ENCODE assay signal across 15 cellular contexts in genomic region chr9:105708405-105708804, GRCh38. TPM values are rescaled to one million over a fixed set of nuclear protein-coding genes. Genes with fewer than 3 reads are reported as not detected.
DNase-seq lines count a peak whose midpoint lies in the region; ATAC-seq and TF ChIP-seq lines count a peak whose summit lies in the region.
"Had no signal": no experiment of that assay in that cellular context is flagged by ENCODE, and none has a peak within 500 bp of the region (broad histone marks: within the 10 kb centered on the region; RNA-seq: fewer than 3 reads in every experiment).

No MANE protein-coding gene starts in this region.

- H3K9me3 ChIP-seq in OCI-LY1 (ENCODE audit: low read length) (no peaks in the 10 kb centered on the region), osteoblast (ENCODE audit: low read depth, low read length) (no peaks in the 10 kb centered on the region), adrenal gland (replicated peaks in 1 of 3) (no peaks in the 10 kb centered on the region)
- H3K9me3 ChIP-seq: heart left ventricle, upper lobe of right lung had no signal

- TF ChIP-seq POLR2A in GM18505 (IDR thresholded peaks at IDR 0.05; ENCODE audit: borderline replicate concordance, extremely low read depth, insufficient read depth, insufficient read length) (no peak), adrenal gland (IDR thresholded peaks at IDR 0.05) (no peak)

- H3K36me3 ChIP-seq in OCI-LY1 (ENCODE audit: insufficient read depth, low read length) (peaks cover 22% of the 10 kb centered on the region), osteoblast (ENCODE audit: insufficient read depth, low read length) (no peaks in the 10 kb centered on the region), adrenal gland (replicated peaks in 1 of 2) (no peaks in the 10 kb centered on the region)
- H3K36me3 ChIP-seq: upper lobe of right lung had no signal

- WGBS in adrenal gland, 4 donors: 33 to 57% (median 53%) methylated on average over 3 of the region's 3 CpGs

- H3K79me2 ChIP-seq in OCI-LY1 (ENCODE audit: insufficient read depth, low read length) (no peaks in the 10 kb centered on the region; the same call in 1 of the 2 replicates), osteoblast (ENCODE audit: insufficient read depth, low read length) (no peaks in the 10 kb centered on the region)

- H3K27ac Mint-ChIP-seq in activated T-cell treated with anti-CD3 and anti-CD28 coated beads, Interleukin-2, amount 50 U/mL, for 72 hours: peak overlapping the region; percentile 87

- H3F3A ChIP-seq in OCI-LY1 (ENCODE audit: insufficient read depth, low read length): no peaks in the 10 kb centered on the region

- H3K4me1 ChIP-seq in OCI-LY1 (ENCODE audit: insufficient read depth, low read length, severe bottlenecking) (peaks cover 6% of the 10 kb centered on the region), osteoblast (ENCODE audit: insufficient read depth, low read length) (no peaks in the 10 kb centered on the region), adrenal gland (replicated peaks in 1 of 2) (peaks cover 0 to 3% of the 10 kb centered on the region in 2 donors)
- H3K4me1 ChIP-seq: upper lobe of right lung had no signal

- no peak overlapping the region for H3K27ac ChIP-seq in OCI-LY1 (ENCODE audit: low read depth, low read length, poor library complexity, severe bottlenecking)
- H3K27ac ChIP-seq in osteoblast (ENCODE audit: low read depth, low read length): no peak overlapping the region
- peak overlapping the region in 1 of 5 donors; percentile 21 for H3K27ac ChIP-seq in adrenal gland
- H3K27ac ChIP-seq: dorsolateral prefrontal cortex, upper lobe of right lung had no signal

- H3K9ac ChIP-seq in OCI-LY1 (ENCODE audit: low read length): no peak overlapping the region

- no peak for TF ChIP-seq CTCF in OCI-LY1 (IDR thresholded peaks at IDR 0.05; ENCODE audit: low read length)
- TF ChIP-seq CTCF in osteoblast (IDR thresholded peaks at IDR 0.05; ENCODE audit: extremely low read depth, low read depth, low read length): no peak
- no peak for TF ChIP-seq CTCF in adrenal gland (IDR thresholded peaks at IDR 0.05)

- H3K27me3 ChIP-seq in OCI-LY1 (ENCODE audit: insufficient read depth, low read length) (no peaks in the 10 kb centered on the region), osteoblast (ENCODE audit: insufficient read depth, low read length) (no peaks in the 10 kb centered on the region), adrenal gland (no peaks in the 10 kb centered on the region)
- H3K27me3 ChIP-seq: dorsolateral prefrontal cortex, heart left ventricle, upper lobe of right lung had no signal

- no peaks in the 10 kb centered on the region for H3K9me3 Mint-ChIP-seq in activated T-cell treated with anti-CD3 and anti-CD28 coated beads, Interleukin-2, amount 50 U/mL, for 72 hours

- H3K9me2 ChIP-seq in OCI-LY1 (ENCODE audit: low read depth, low read length): no peaks in the 10 kb centered on the region

- no peak overlapping the region for H2AFZ ChIP-seq in OCI-LY1 (ENCODE audit: low read length)
- peak overlapping the region; percentile 1 for H2AFZ ChIP-seq in osteoblast (ENCODE audit: low read length)

- peak overlapping the region; percentile 32 to 93 for H3K4me3 Mint-ChIP-seq in activated T-cell treated with anti-CD3 and anti-CD28 coated beads, Interleukin-2, amount 50 U/mL, for 72 hours

- no peak for DNase-seq in activated T-cell treated with anti-CD3 and anti-CD28 coated beads, Interleukin-2, amount 50 U/mL, for 72 hours
- no peak for DNase-seq in activated T-cell treated with anti-CD3 and anti-CD28 coated beads, Interleukin-2, amount 50 U/mL, for 1 hour
- DNase-seq in osteoblast (ENCODE audit: insufficient read length, low spot score, missing footprints) (no peak), NCI-H1417 (lab: John Stamatoyannopoulos, UW) (no peak), adrenal gland (no peak)
- DNase-seq: dorsolateral prefrontal cortex, heart left ventricle, NCI-H1105, retina, upper lobe of right lung had no signal

- intact Hi-C loops in adrenal gland (cut with DNase I): no loop called here

- H3K4me1 Mint-ChIP-seq in activated T-cell treated with anti-CD3 and anti-CD28 coated beads, Interleukin-2, amount 50 U/mL, for 72 hours (ENCODE audit: low read depth): no peaks in the 10 kb centered on the region

- no peak for ATAC-seq in activated T-cell treated with anti-CD3 and anti-CD28 coated beads, Interleukin-2, amount 50 U/mL, for 72 hours (replicated peaks in 1 of 2)
- ATAC-seq in GM21723 (IDR thresholded peaks at IDR 0.05; ENCODE audit: unreplicated experiment) (peak; percentile 74), GM18505 (IDR thresholded peaks at IDR 0.05; ENCODE audit: unreplicated experiment) (no peak)
- ATAC-seq: heart left ventricle, upper lobe of right lung had no signal

- H3K4me3 ChIP-seq in OCI-LY1 (ENCODE audit: low read depth, low read length, poor library complexity, severe bottlenecking): no peak overlapping the region
- no peak overlapping the region for H3K4me3 ChIP-seq in osteoblast (ENCODE audit: insufficient read depth, low read length)
- H3K4me3 ChIP-seq in adrenal gland: peak overlapping the region in 2 of 4 donors; percentile 1 to 11
- H3K4me3 ChIP-seq: dorsolateral prefrontal cortex, heart left ventricle, lung, upper lobe of right lung had no signal

- peak overlapping the region; percentile 12; the same call in 1 of the 2 replicates for H3K4me2 ChIP-seq in OCI-LY1 (ENCODE audit: low read length)
- H3K4me2 ChIP-seq in osteoblast (ENCODE audit: insufficient read depth, low read length): peak overlapping the region; percentile 7

- H4K20me1 ChIP-seq in OCI-LY1 (ENCODE audit: insufficient read depth, low read length) (no peaks in the 10 kb centered on the region), osteoblast (ENCODE audit: insufficient read depth, low read length) (no peaks in the 10 kb centered on the region)

- H3K27me3 Mint-ChIP-seq in activated T-cell treated with anti-CD3 and anti-CD28 coated beads, Interleukin-2, amount 50 U/mL, for 72 hours (ENCODE audit: low read depth): no peaks in the 10 kb centered on the region

- peaks cover 0 to 3% of the 10 kb centered on the region in 2 donors for H3K36me3 Mint-ChIP-seq in activated T-cell treated with anti-CD3 and anti-CD28 coated beads, Interleukin-2, amount 50 U/mL, for 72 hours (ENCODE audit: insufficient read depth in 2 of 2)

RNA-seq across cellular contexts. Expression of gene TMEM38B, which starts 14.1 kb away (rescaled TPM):
- 10 to 100 TPM; 13.6 to 17.9 TPM for total RNA-seq in activated T-cell treated with anti-CD3 and anti-CD28 coated beads, Interleukin-2, amount 50 U/mL, for 72 hours
- total RNA-seq in osteoblast: 22.4 and 25.0 TPM in 2 replicates
- 10 to 100 TPM; 17.9 to 86.0 (median 23.1) TPM for total RNA-seq in adrenal gland
- 10 to 100 TPM in 1 of 3 donors, 1 to 10 TPM in 2; 2.4 to 22.6 (median 3.4) TPM for polyA plus RNA-seq in adrenal gland

RNA-seq across cellular contexts. Expression of gene TAL2, which starts 46.1 kb away (rescaled TPM):
- total RNA-seq in activated T-cell treated with anti-CD3 and anti-CD28 coated beads, Interleukin-2, amount 50 U/mL, for 72 hours: not detected
- total RNA-seq in osteoblast (0.36 and 0.59 TPM in 2 replicates), adrenal gland (not detected)
- polyA plus RNA-seq in adrenal gland: 1 to 10 TPM in 1 of 3 donors, not detected in 2; 1.7 TPM
- total RNA-seq: heart left ventricle, lung, upper lobe of right lung had no signal
- polyA plus RNA-seq: AG04450 had no signal
